Comparison of ENCODE assay signal across 19 cellular contexts in genomic region chr12:124286414-124286813, GRCh38. TPM values are rescaled to one million over a fixed set of nuclear protein-coding genes. Genes with fewer than 3 reads are reported as not detected.
A peak's percentile ranks its signal among the peaks of the same experiment; 100 is the strongest.
DNase-seq lines count a peak whose midpoint lies in the region; ATAC-seq and TF ChIP-seq lines count a peak whose summit lies in the region.
"Had no signal": no experiment of that assay in that cellular context is flagged by ENCODE, and none has a peak within 500 bp of the region (broad histone marks: within the 10 kb centered on the region; RNA-seq: fewer than 3 reads in every experiment).

No MANE protein-coding gene starts in this region.

- no peak overlapping the region for H3K4me2 ChIP-seq in MM.1S (ENCODE audit: low read depth, low read length)
- H3K4me2 ChIP-seq: hepatocyte had no signal

- H3K4me1 Mint-ChIP-seq in activated CD4-positive, alpha-beta T cell treated with anti-CD3 and anti-CD28 coated beads for 36 hours, result no peaks in the 10 kb centered on the region
- no peaks in the 10 kb centered on the region for H3K4me1 Mint-ChIP-seq in activated naive CD4-positive, alpha-beta T cell treated with anti-CD3 and anti-CD28 coated beads for 36 hours (ENCODE audit: low read depth)
- H3K4me1 Mint-ChIP-seq in activated CD4-positive, alpha-beta T cell treated with anti-CD3 and anti-CD28 coated beads, Interleukin-2, amount 10 ng/mL, durations not matched to agents 24 days and 14 days, result no peaks in the 10 kb centered on the region
- H3K4me1 Mint-ChIP-seq: activated naive CD8-positive, alpha-beta T cell treated with anti-CD3 and anti-CD28 coated beads, Interleukin-2, amount 50 U/mL, for 24 hours had no signal

- no peaks in the 10 kb centered on the region for H3K9me2 ChIP-seq in MM.1S (replicated peaks; ENCODE audit: insufficient read depth, low read length)

- no peak overlapping the region for H3K27ac Mint-ChIP-seq in activated CD4-positive, alpha-beta T cell treated with anti-CD3 and anti-CD28 coated beads for 36 hours
- H3K27ac Mint-ChIP-seq in activated naive CD4-positive, alpha-beta T cell treated with anti-CD3 and anti-CD28 coated beads for 36 hours, result no peak overlapping the region
- no peak overlapping the region for H3K27ac Mint-ChIP-seq in activated CD4-positive, alpha-beta T cell treated with anti-CD3 and anti-CD28 coated beads, Interleukin-2, amount 10 ng/mL, durations not matched to agents 24 days and 14 days
- H3K27ac Mint-ChIP-seq: activated naive CD8-positive, alpha-beta T cell treated with anti-CD3 and anti-CD28 coated beads, Interleukin-2, amount 50 U/mL, for 24 hours; stimulated activated naive B cell treated with anti-CD40 and anti-IgM and Interleukin-4, amounts not matched to agents 10 μg/mL and 1 μg/mL and 100 μg/mL, for 72 hours had no signal

- H3K9me3 Mint-ChIP-seq in activated CD4-positive, alpha-beta T cell treated with anti-CD3 and anti-CD28 coated beads for 36 hours (ENCODE audit: low read depth), result peaks cover 17% of the 10 kb centered on the region
- peaks cover 14% of the 10 kb centered on the region for H3K9me3 Mint-ChIP-seq in activated naive CD4-positive, alpha-beta T cell treated with anti-CD3 and anti-CD28 coated beads for 36 hours
- peaks cover 4% of the 10 kb centered on the region for H3K9me3 Mint-ChIP-seq in activated CD4-positive, alpha-beta T cell treated with anti-CD3 and anti-CD28 coated beads, Interleukin-2, amount 10 ng/mL, durations not matched to agents 24 days and 14 days

- no peak for TF ChIP-seq CTCF in MM.1S (IDR thresholded peaks at IDR 0.05; ENCODE audit: low read length)

- no peak overlapping the region for H3K4me3 ChIP-seq in MM.1S (ENCODE audit: low read length)
- H3K4me3 ChIP-seq: colonic mucosa, hepatocyte had no signal

- H3K36me3 ChIP-seq in MM.1S (replicated peaks; ENCODE audit: insufficient read depth, low read length), result no peaks in the 10 kb centered on the region
- H3K36me3 ChIP-seq: colonic mucosa had no signal

- CTCF ChIA-PET in activated CD4-positive, alpha-beta T cell treated with anti-CD3 and anti-CD28 coated beads for 36 hours (lab: Charles Lee), result no interaction called here
- CTCF ChIA-PET in activated naive CD4-positive, alpha-beta T cell treated with anti-CD3 and anti-CD28 coated beads for 36 hours (lab: Charles Lee), result no interaction called here

- DNase-seq in DMS79 (lab: John Stamatoyannopoulos, UW) (peak; percentile 65), NCI-H1105 treated with DMSO at 0.1 percent for 48 hours (lab: John Stamatoyannopoulos, UW) (peak; percentile 69), amniotic epithelial cell (ENCODE audit: low read depth) (peak; percentile 10), kidney tubule cell (ENCODE audit: low spot score) (peak; percentile 43), MM.1S (no peak)
- no peak for DNase-seq in activated CD4-positive, alpha-beta T cell treated with anti-CD3 and anti-CD28 coated beads for 36 hours
- DNase-seq in activated naive CD4-positive, alpha-beta T cell treated with anti-CD3 and anti-CD28 coated beads for 36 hours, result no peak
- DNase-seq in activated CD4-positive, alpha-beta T cell treated with anti-CD3 and anti-CD28 coated beads, Interleukin-2, amount 10 ng/mL, durations not matched to agents 24 days and 14 days, result no peak
- DNase-seq: activated CD4-positive, CD25-positive, alpha-beta regulatory T cell; activated naive CD8-positive, alpha-beta T cell treated with anti-CD3 and anti-CD28 coated beads, Interleukin-2, amount 50 U/mL, for 24 hours; colonic mucosa; KBM-7; NCI-H226; nephron progenitor cell; stimulated activated naive B cell treated with anti-CD40 and anti-IgM and Interleukin-4, amounts not matched to agents 10 μg/mL and 1 μg/mL and 100 μg/mL, for 72 hours; T-helper 1 cell had no signal

- H3F3A ChIP-seq in MM.1S (ENCODE audit: insufficient read depth, low read length), result no peaks in the 10 kb centered on the region

- no peak overlapping the region for H3K9ac ChIP-seq in MM.1S (ENCODE audit: low read length)

- H3K27me3 ChIP-seq in MM.1S (replicated peaks; ENCODE audit: insufficient read depth, low read length), result no peaks in the 10 kb centered on the region
- H3K27me3 ChIP-seq: colonic mucosa, hepatocyte had no signal

- H4K20me1 ChIP-seq in MM.1S (ENCODE audit: insufficient read depth, low read length), result no peaks in the 10 kb centered on the region

- intact Hi-C loops in activated CD4-positive, alpha-beta T cell treated with anti-CD3 and anti-CD28 coated beads for 36 hours (cut with DNase I, micrococcal nuclease), result no loop called here
- intact Hi-C loops in activated naive CD4-positive, alpha-beta T cell treated with anti-CD3 and anti-CD28 coated beads for 36 hours (cut with micrococcal nuclease), result no loop called here
- intact Hi-C loops in activated CD4-positive, alpha-beta T cell treated with anti-CD3 and anti-CD28 coated beads, Interleukin-2, amount 10 ng/mL, durations not matched to agents 24 days and 14 days (cut with micrococcal nuclease), result no loop called here

- no peak overlapping the region for H2AFZ ChIP-seq in MM.1S (ENCODE audit: low read length)
- H2AFZ ChIP-seq: hepatocyte had no signal

- H3K27ac ChIP-seq in MM.1S (ENCODE audit: low read length), result no peak overlapping the region
- H3K27ac ChIP-seq: C4-2B, colonic mucosa, hepatocyte had no signal

- no peaks in the 10 kb centered on the region for H3K79me2 ChIP-seq in MM.1S (ENCODE audit: low read length)
- H3K79me2 ChIP-seq: hepatocyte had no signal

- no peaks in the 10 kb centered on the region for H3K9me3 ChIP-seq in MM.1S (replicated peaks; ENCODE audit: insufficient read depth, low read length)
- H3K9me3 ChIP-seq: colonic mucosa had no signal

- no peaks in the 10 kb centered on the region for H3K4me1 ChIP-seq in MM.1S (ENCODE audit: low read length)
- H3K4me1 ChIP-seq: colonic mucosa had no signal

- ATAC-seq in activated CD4-positive, alpha-beta T cell treated with anti-CD3 and anti-CD28 coated beads for 36 hours, result no peak
- ATAC-seq: activated naive CD8-positive, alpha-beta T cell treated with anti-CD3 and anti-CD28 coated beads, Interleukin-2, amount 50 U/mL, for 24 hours; esophagus mucosa; stimulated activated naive B cell treated with anti-CD40 and anti-IgM and Interleukin-4, amounts not matched to agents 10 μg/mL and 1 μg/mL and 100 μg/mL, for 72 hours had no signal

- peaks cover 17% of the 10 kb centered on the region for H3K27me3 Mint-ChIP-seq in activated CD4-positive, alpha-beta T cell treated with anti-CD3 and anti-CD28 coated beads for 36 hours
- H3K27me3 Mint-ChIP-seq in activated naive CD4-positive, alpha-beta T cell treated with anti-CD3 and anti-CD28 coated beads for 36 hours (ENCODE audit: low read depth), result peaks cover 26% of the 10 kb centered on the region
- peaks cover 2% of the 10 kb centered on the region for H3K27me3 Mint-ChIP-seq in activated CD4-positive, alpha-beta T cell treated with anti-CD3 and anti-CD28 coated beads, Interleukin-2, amount 10 ng/mL, durations not matched to agents 24 days and 14 days

- POLR2A ChIA-PET in activated CD4-positive, alpha-beta T cell treated with anti-CD3 and anti-CD28 coated beads for 36 hours (lab: Charles Lee), result no interaction called here

- no peak overlapping the region for H3K4me3 Mint-ChIP-seq in activated CD4-positive, alpha-beta T cell treated with anti-CD3 and anti-CD28 coated beads for 36 hours
- H3K4me3 Mint-ChIP-seq in activated naive CD4-positive, alpha-beta T cell treated with anti-CD3 and anti-CD28 coated beads for 36 hours, result no peak overlapping the region
- H3K4me3 Mint-ChIP-seq in activated CD4-positive, alpha-beta T cell treated with anti-CD3 and anti-CD28 coated beads, Interleukin-2, amount 10 ng/mL, durations not matched to agents 24 days and 14 days, result no peak overlapping the region
- H3K4me3 Mint-ChIP-seq: activated naive CD8-positive, alpha-beta T cell treated with anti-CD3 and anti-CD28 coated beads, Interleukin-2, amount 50 U/mL, for 24 hours; nephron progenitor cell; stimulated activated naive B cell treated with anti-CD40 and anti-IgM and Interleukin-4, amounts not matched to agents 10 μg/mL and 1 μg/mL and 100 μg/mL, for 72 hours had no signal

- H3K36me3 Mint-ChIP-seq in activated CD4-positive, alpha-beta T cell treated with anti-CD3 and anti-CD28 coated beads for 36 hours (ENCODE audit: low read depth), result no peaks in the 10 kb centered on the region
- H3K36me3 Mint-ChIP-seq in activated naive CD4-positive, alpha-beta T cell treated with anti-CD3 and anti-CD28 coated beads for 36 hours (ENCODE audit: low read depth), result peaks cover 2% of the 10 kb centered on the region
- H3K36me3 Mint-ChIP-seq in activated CD4-positive, alpha-beta T cell treated with anti-CD3 and anti-CD28 coated beads, Interleukin-2, amount 10 ng/mL, durations not matched to agents 24 days and 14 days (ENCODE audit: low read depth), result no peaks in the 10 kb centered on the region

RNA-seq across cellular contexts. Expression of gene RFLNA, which starts 8.5 kb away (rescaled TPM):
- not detected for total RNA-seq in activated CD4-positive, alpha-beta T cell treated with anti-CD3 and anti-CD28 coated beads for 36 hours
- not detected for total RNA-seq in activated naive CD4-positive, alpha-beta T cell treated with anti-CD3 and anti-CD28 coated beads for 36 hours
- total RNA-seq in activated CD4-positive, alpha-beta T cell treated with anti-CD3 and anti-CD28 coated beads, Interleukin-2, amount 10 ng/mL, durations not matched to agents 24 days and 14 days, result not detected in 2 replicates
- total RNA-seq: esophagus mucosa had no signal

Comparison
In these comparisons a context has a peak if more than half of its experiments do, and no peak if none do; other contexts are left out.
1. DNase-seq: peak in DMS79 (single experiment), NCI-H1105 treated with DMSO at 0.1 percent for 48 hours (single experiment), amniotic epithelial cell (single experiment) and kidney tubule cell (single experiment); none in MM.1S (single experiment), activated CD4-positive, alpha-beta T cell treated with anti-CD3 and anti-CD28 coated beads for 36 hours (single experiment), activated naive CD4-positive, alpha-beta T cell treated with anti-CD3 and anti-CD28 coated beads for 36 hours (single experiment) and activated CD4-positive, alpha-beta T cell treated with anti-CD3 and anti-CD28 coated beads, Interleukin-2, amount 10 ng/mL, durations not matched to agents 24 days and 14 days (single experiment).